Comparison of ENCODE assay signal across 17 cellular contexts in genomic region chr18:78993014-78993926, GRCh38. TPM values are rescaled to one million over a fixed set of nuclear protein-coding genes. Genes with fewer than 3 reads are reported as not detected.
DNase-seq lines count a peak whose midpoint lies in the region; ATAC-seq and TF ChIP-seq lines count a peak whose summit lies in the region.
"Had no signal": no experiment of that assay in that cellular context is flagged by ENCODE, and none has a peak within 500 bp of the region (broad histone marks: within the 10 kb centered on the region; RNA-seq: fewer than 3 reads in every experiment).

No MANE protein-coding gene starts in this region.

- H3K9me3 Mint-ChIP-seq in GM23338, result no peaks in the 10 kb centered on the region; the same call in 2 of the 3 replicates
- no peaks in the 10 kb centered on the region for H3K9me3 Mint-ChIP-seq in WTC11
- H3K9me3 Mint-ChIP-seq in activated CD4-positive, alpha-beta T cell treated with anti-CD3 and anti-CD28 coated beads for 36 hours (ENCODE audit: low read depth), result no peaks in the 10 kb centered on the region
- H3K9me3 Mint-ChIP-seq: CD8-positive, alpha-beta T cell had no signal

- WGBS in upper lobe of left lung, 2 donors, result 97 to 98% methylated on average over 90 of the region's 90 CpGs

- H3K36me3 ChIP-seq in GM23338 (ENCODE audit: insufficient read depth), result peaks cover 16% of the 10 kb centered on the region
- no peaks in the 10 kb centered on the region for H3K36me3 ChIP-seq in lower lobe of right lung
- no peaks in the 10 kb centered on the region for H3K36me3 ChIP-seq in upper lobe of left lung
- H3K36me3 ChIP-seq: BE2C had no signal

- H3K4me3 ChIP-seq in GM23338, result peak overlapping the region; percentile 43; the same call in 1 of the 2 replicates
- no peak overlapping the region for H3K4me3 ChIP-seq in lower lobe of right lung
- H3K4me3 ChIP-seq in upper lobe of left lung, result no peak overlapping the region
- H3K4me3 ChIP-seq: A549 had no signal

- ATAC-seq in GM23338 (peak; percentile 47), WTC11 (no peak; the same call in 1 of the 2 replicates), lower lobe of right lung (peak in 1 of 2 donors; percentile 9), upper lobe of left lung (ENCODE audit: low FRiP score in 2 of 2) (no peak)
- ATAC-seq in activated CD4-positive, alpha-beta T cell treated with anti-CD3 and anti-CD28 coated beads for 36 hours, result no peak
- ATAC-seq: A549; CD8-positive, alpha-beta T cell; HCT116 had no signal

- H2AFZ ChIP-seq in GM23338, result no peak overlapping the region

- POLR2A ChIA-PET in WTC11 (lab: Charles Lee), result no interaction called here
- POLR2A ChIA-PET in activated CD4-positive, alpha-beta T cell treated with anti-CD3 and anti-CD28 coated beads for 36 hours (lab: Charles Lee), result no interaction called here

- no peak for TF ChIP-seq POLR2A in upper lobe of left lung (IDR thresholded peaks at IDR 0.05)

- no peaks in the 10 kb centered on the region for H3F3A ChIP-seq in GM23338 (replicated peaks; ENCODE audit: low read depth)

- DNase-seq in GM23338 (ENCODE audit: low spot score) (peak; percentile 44), WTC11 (ENCODE audit: low spot score) (no peak), lower lobe of right lung (peak; percentile 39), upper lobe of left lung (peak; percentile 16 to 75), NCI-H345 (lab: John Stamatoyannopoulos, UW) (no peak)
- DNase-seq in activated CD4-positive, alpha-beta T cell treated with anti-CD3 and anti-CD28 coated beads for 36 hours, result no peak
- DNase-seq: BE2C, COR-L47, DND-41, GDM1, IMR-90 had no signal

- H3K27me3 Mint-ChIP-seq in GM23338 (ENCODE audit: insufficient read depth, low read depth, poor library complexity) (peaks cover 25% of the 10 kb centered on the region), WTC11 (ENCODE audit: low read depth) (peaks cover 27% of the 10 kb centered on the region)
- H3K27me3 Mint-ChIP-seq in activated CD4-positive, alpha-beta T cell treated with anti-CD3 and anti-CD28 coated beads for 36 hours, result peaks cover 17% of the 10 kb centered on the region

- intact Hi-C loops in lower lobe of right lung (cut with DNase I), result no loop called here
- intact Hi-C loops in activated CD4-positive, alpha-beta T cell treated with anti-CD3 and anti-CD28 coated beads for 36 hours (cut with DNase I, micrococcal nuclease), result no loop called here

- peaks cover 3% of the 10 kb centered on the region; the same call in 1 of the 2 replicates for H4K20me1 ChIP-seq in GM23338 (replicated peaks; ENCODE audit: insufficient read depth)

- H3K9me2 ChIP-seq in GM23338 (ENCODE audit: insufficient read depth), result no peaks in the 10 kb centered on the region

- peak overlapping the region; percentile 43; the same call in 1 of the 2 replicates for H3K4me2 ChIP-seq in GM23338
- H3K4me2 ChIP-seq: A549 had no signal

- peaks cover 43% of the 10 kb centered on the region for H3K79me2 ChIP-seq in GM23338 (replicated peaks; ENCODE audit: insufficient read depth)

- H3K4me3 Mint-ChIP-seq in GM23338, result peak overlapping the region; percentile 73
- H3K4me3 Mint-ChIP-seq in WTC11, result peak overlapping the region; percentile 51
- H3K4me3 Mint-ChIP-seq in activated CD4-positive, alpha-beta T cell treated with anti-CD3 and anti-CD28 coated beads for 36 hours, result no peak overlapping the region
- H3K4me3 Mint-ChIP-seq: CD14-positive monocyte; CD8-positive, alpha-beta T cell had no signal

- CTCF ChIA-PET in WTC11 (lab: Charles Lee), result interaction anchor here (0.7 to 1.3 kb wide), 2 partner anchors 10 kb away, joined by 3 read pairs; no protein-coding TSS in a partner anchor
- CTCF ChIA-PET in activated CD4-positive, alpha-beta T cell treated with anti-CD3 and anti-CD28 coated beads for 36 hours (lab: Charles Lee), result no interaction called here

- peaks cover 35% of the 10 kb centered on the region for H3K36me3 Mint-ChIP-seq in GM23338 (ENCODE audit: low read depth)
- peaks cover 35% of the 10 kb centered on the region for H3K36me3 Mint-ChIP-seq in WTC11
- H3K36me3 Mint-ChIP-seq in activated CD4-positive, alpha-beta T cell treated with anti-CD3 and anti-CD28 coated beads for 36 hours (ENCODE audit: low read depth), result no peaks in the 10 kb centered on the region
- H3K36me3 Mint-ChIP-seq: CD14-positive monocyte; CD8-positive, alpha-beta T cell had no signal

- peaks cover 21% of the 10 kb centered on the region for H3K27me3 ChIP-seq in GM23338 (ENCODE audit: insufficient read depth)
- peaks cover 19% of the 10 kb centered on the region for H3K27me3 ChIP-seq in lower lobe of right lung (ENCODE audit: low read depth)
- no peaks in the 10 kb centered on the region for H3K27me3 ChIP-seq in upper lobe of left lung

- no peaks in the 10 kb centered on the region for H3K9me3 ChIP-seq in lower lobe of right lung
- H3K9me3 ChIP-seq in upper lobe of left lung, result no peaks in the 10 kb centered on the region
- H3K9me3 ChIP-seq: A549, BE2C had no signal

- peaks cover 26% of the 10 kb centered on the region for H3K4me1 Mint-ChIP-seq in GM23338
- peaks cover 33% of the 10 kb centered on the region for H3K4me1 Mint-ChIP-seq in WTC11
- H3K4me1 Mint-ChIP-seq in activated CD4-positive, alpha-beta T cell treated with anti-CD3 and anti-CD28 coated beads for 36 hours, result no peaks in the 10 kb centered on the region
- H3K4me1 Mint-ChIP-seq: CD14-positive monocyte had no signal

- peaks cover 34% of the 10 kb centered on the region for H3K4me1 ChIP-seq in GM23338 (ENCODE audit: insufficient read depth)
- H3K4me1 ChIP-seq in lower lobe of right lung, result no peaks in the 10 kb centered on the region
- no peaks in the 10 kb centered on the region for H3K4me1 ChIP-seq in upper lobe of left lung
- H3K4me1 ChIP-seq: A549, BE2C had no signal

- no peak overlapping the region for H3K27ac Mint-ChIP-seq in GM23338
- no peak overlapping the region for H3K27ac Mint-ChIP-seq in WTC11
- H3K27ac Mint-ChIP-seq in activated CD4-positive, alpha-beta T cell treated with anti-CD3 and anti-CD28 coated beads for 36 hours, result no peak overlapping the region
- H3K27ac Mint-ChIP-seq: CD14-positive monocyte; CD8-positive, alpha-beta T cell had no signal

- H3K27ac ChIP-seq in GM23338 (ENCODE audit: low read depth) (no peak overlapping the region), lower lobe of right lung (no peak overlapping the region), upper lobe of left lung (no peak overlapping the region)
- H3K27ac ChIP-seq: A549 had no signal

- TF ChIP-seq CTCF in GM23338 (conservative IDR thresholded peaks at IDR 0.05; ENCODE audit: low read depth in 2 of 2) (no peak), WTC11 (IDR thresholded peaks at IDR 0.05) (no peak), lower lobe of right lung (IDR thresholded peaks at IDR 0.05) (no peak), upper lobe of left lung (IDR thresholded peaks at IDR 0.05) (no peak)

- no peak for TF ChIP-seq EP300 in upper lobe of left lung (IDR thresholded peaks at IDR 0.05)

TF ChIP-seq in GM23338, 12 proteins besides CTCF, POLR2A, EP300 and RAD21:
- no peak for TF ChIP-seq CREB1 (CRISPR knock-in tag; IDR thresholded peaks at IDR 0.05; ENCODE audit: low read depth)
- TF ChIP-seq NANOG (IDR thresholded peaks at IDR 0.05; ENCODE audit: borderline replicate concordance), result no peak
- TF ChIP-seq JUNB (IDR thresholded peaks at IDR 0.05; ENCODE audit: unreplicated experiment), result no peak
- no peak for TF ChIP-seq POLR2AphosphoS5 (IDR thresholded peaks at IDR 0.05; ENCODE audit: low read depth)

TF ChIP-seq in WTC11, 78 proteins besides CTCF, POLR2A, EP300 and RAD21 (continues in another document):
- TF ChIP-seq ZNF138 (CRISPR knock-in tag; conservative IDR thresholded peaks at IDR 0.05) (no peak), ATF3 (CRISPR knock-in tag; conservative IDR thresholded peaks at IDR 0.05) (no peak), ZNF512 (CRISPR knock-in tag; IDR thresholded peaks at IDR 0.05; ENCODE audit: borderline replicate concordance) (no peak), CBFB (CRISPR knock-in tag; IDR thresholded peaks at IDR 0.05; ENCODE audit: low read depth) (no peak)

RNA-seq across cellular contexts. Expression of gene SALL3, which starts 13.7 kb away (rescaled TPM):
- total RNA-seq in GM23338 (2014; rRNA removed; shearing (Covaris generic)), result 29.0 and 39.8 TPM in 2 replicates
- 11.0 and 16.9 TPM in 2 replicates for polyA plus RNA-seq in GM23338 (2016; fragmentation: Nextera tagmentation; extraction: Ambion mirVana)
- total RNA-seq in WTC11 (2021) (81.3 to 87.0 TPM (median 83.8 TPM) in 3 replicates), lower lobe of right lung (not detected), upper lobe of left lung (under 1 TPM in 2 of 6 donors, not detected in 4; 0.11 to 0.24 TPM)
- total RNA-seq in activated CD4-positive, alpha-beta T cell treated with anti-CD3 and anti-CD28 coated beads for 36 hours, result not detected
- total RNA-seq: CD8-positive, alpha-beta T cell; HT-29; IMR-90 had no signal
- polyA plus RNA-seq: A549, AG04450, CD14-positive monocyte, IMR-90 had no signal

Comparison
In these comparisons a context has a peak if more than half of its experiments do, and no peak if none do; other contexts are left out.
1. DNase-seq: peak in GM23338 (single experiment), lower lobe of right lung (single experiment) and upper lobe of left lung (2 of 2); none in WTC11 (single experiment), NCI-H345 (single experiment) and activated CD4-positive, alpha-beta T cell treated with anti-CD3 and anti-CD28 coated beads for 36 hours (single experiment).
2. RNA of gene SALL3, which starts 13.7 kb away (total RNA-seq): 81.3 to 87.0 TPM in WTC11 and 29.0 to 39.8 TPM in GM23338; not detected in activated CD4-positive, alpha-beta T cell treated with anti-CD3 and anti-CD28 coated beads for 36 hours, not detected in lower lobe of right lung (single experiment) and 0.11 to 0.24 TPM in upper lobe of left lung; every median in the first group is over 10 times any median in the second.